Comparison of ENCODE assay signal across 21 cellular contexts in the genomic region with DNA sequence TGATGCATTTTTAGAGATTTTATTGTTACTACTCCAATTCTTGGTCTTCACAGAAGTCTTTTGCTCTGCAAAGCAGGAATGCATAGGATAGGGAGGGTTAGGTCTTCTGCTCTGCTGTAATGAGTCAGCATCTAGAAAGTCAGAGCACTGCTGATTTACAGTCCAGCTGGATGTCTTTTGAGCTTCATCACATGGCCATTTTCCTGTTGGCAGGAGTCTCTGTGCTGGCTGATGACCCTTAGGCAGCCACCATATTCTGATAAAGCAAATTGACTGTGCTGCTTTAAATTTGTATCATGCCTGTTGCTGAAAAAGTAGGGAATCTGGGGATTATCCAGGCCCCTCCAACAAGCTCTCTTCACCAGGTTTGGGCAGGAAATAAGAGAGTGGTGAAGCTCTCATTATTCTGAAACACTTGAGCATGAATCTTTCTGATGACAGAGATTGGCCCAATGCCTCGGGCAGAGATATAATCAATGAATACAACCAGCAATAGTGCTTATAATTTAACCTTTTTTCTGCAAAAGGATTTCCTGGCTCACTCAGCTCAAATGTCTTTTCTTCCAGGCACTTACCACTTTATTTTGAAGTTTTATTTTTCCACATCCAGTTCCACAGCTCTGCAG. TPM values are rescaled to one million over a fixed set of nuclear protein-coding genes. Genes with fewer than 3 reads are reported as not detected.
DNase-seq lines count a peak whose midpoint lies in the region; ATAC-seq and TF ChIP-seq lines count a peak whose summit lies in the region.
"Had no signal": no experiment of that assay in that cellular context is flagged by ENCODE, and none has a peak within 500 bp of the region (broad histone marks: within the 10 kb centered on the region; RNA-seq: fewer than 3 reads in every experiment).

No MANE protein-coding gene starts in this region.

- 43 to 69% (median 50%) methylated on average over 1 of the region's 1 CpG for whole genome bisulfite sequencing in stomach, 5 donors

- no peak for TF ChIP-seq CTCF in brain microvascular endothelial cell (IDR thresholded peaks at IDR 0.05; ENCODE audit: low read depth, low read length, missing control alignments)
- no peak for TF ChIP-seq CTCF in stomach (IDR thresholded peaks at IDR 0.05)

- H3K4me1 ChIP-seq in stomach = peaks cover 4 to 12% (median 7%) of the 10 kb centered on the region in 4 donors
- H3K4me1 ChIP-seq: prostate gland, transverse colon had no signal

- no peaks in the 10 kb centered on the region for H3K36me3 ChIP-seq in brain microvascular endothelial cell (replicated peaks)
- no peaks in the 10 kb centered on the region for H3K36me3 ChIP-seq in stomach
- H3K36me3 ChIP-seq: prostate gland, transverse colon had no signal

- H3K27ac ChIP-seq in brain microvascular endothelial cell (no peak overlapping the region), stomach (no peak overlapping the region)
- H3K27ac ChIP-seq: coronary artery, KMS-11, prostate gland, transverse colon had no signal

- peak; percentile 30 for ATAC-seq in left lobe of liver
- ATAC-seq: stimulated activated effector memory CD8-positive, alpha-beta T cell treated with anti-CD3 and anti-CD28 coated beads, Interleukin-12 subunit alpha, Interleukin-12 subunit beta, amount 100 ng/mL, for 72 hours had no signal

- intact Hi-C loops in stomach (cut with DNase I; ENCODE audit: low total_unique reads) = no loop called here

- no peak for TF ChIP-seq POLR2A in stomach (IDR thresholded peaks at IDR 0.05)

- no peak for TF ChIP-seq EP300 in stomach (IDR thresholded peaks at IDR 0.05)

- in situ Hi-C loops in Caki2 (cut with HindIII; ENCODE audit: low pct_unique_long_range_greater_than_20kb, low sequenced_read_pairs) (no loop called here), brain microvascular endothelial cell (cut with HindIII; ENCODE audit: low pct_ligation_motif_present, low sequenced_read_pairs) (no loop called here)

- H3K27me3 ChIP-seq in brain microvascular endothelial cell (replicated peaks) (no peaks in the 10 kb centered on the region), stomach (no peaks in the 10 kb centered on the region)
- H3K27me3 ChIP-seq: transverse colon had no signal

- H3K9me3 ChIP-seq in stomach = peaks cover 0 to 11% (median 8%) of the 10 kb centered on the region in 4 donors
- H3K9me3 ChIP-seq: prostate gland, transverse colon had no signal

- DNase-seq in Caki2 (ENCODE audit: low read depth) (peak; percentile 8), HT1080 (ENCODE audit: low read depth) (peak; percentile 47), brain microvascular endothelial cell (peak; percentile 30), left lobe of liver (ENCODE audit: low spot score) (no peak), DMS114 treated with DMSO at 0.1 percent for 48 hours (lab: John Stamatoyannopoulos, UW; ENCODE audit: unreplicated experiment) (no peak), stomach (no peak), NCI-H510A (lab: John Stamatoyannopoulos, UW) (no peak)
- no peak for DNase-seq in activated CD4-positive, alpha-beta T cell treated with anti-CD3 and anti-CD28 coated beads for 1 hour
- DNase-seq: activated B cell treated with CpG ODN at 0.5 μM for 24 hours; activated effector memory CD4-positive, alpha-beta T cell treated with anti-CD3 and anti-CD28 coated beads, Interleukin-2, amount 50 U/mL, for 16 hours; AML-193; mammary epithelial cell; NCI-H1105 treated with DMSO at 0.1 percent for 48 hours; NCI-H2171 treated with DMSO at 0.1 percent for 48 hours; nephron progenitor cell; stimulated activated CD4-positive, alpha-beta T cell treated with anti-CD3 and anti-CD28 coated beads, Interleukin-12 subunit alpha, Interleukin-12 subunit beta, amount 100 ng/mL, for 4 hours; transverse colon had no signal

- H3K4me3 ChIP-seq in brain microvascular endothelial cell (ENCODE audit: low read depth, low read length) (no peak overlapping the region), stomach (no peak overlapping the region)
- H3K4me3 ChIP-seq: coronary artery, prostate gland, transverse colon had no signal

RNA-seq across cellular contexts. Expression of a gene that starts 9.7 kb away (rescaled TPM):
- 25.3 and 36.1 TPM in 2 replicates for total RNA-seq in Caki2 (2014; rRNA removed; shearing (Covaris generic); ENCODE audit: low replicate concordance)
- total RNA-seq in HT1080 (2014; rRNA removed; shearing (Covaris generic)) = 34.1 and 35.2 TPM in 2 replicates
- polyA plus RNA-seq in HT1080 (2015; cell fraction: cytosol; rRNA removed) = 30.3 and 39.6 TPM in 2 replicates
- 68.2 and 83.2 TPM in 2 replicates for polyA plus RNA-seq in HT1080 (2015; cell fraction: nucleus; rRNA removed)
- total RNA-seq in left lobe of liver = 20.4 TPM
- 100 to 1,000 TPM in 3 of 5 donors, 10 to 100 TPM in 2; 43.7 to 864 (median 119) TPM for total RNA-seq in stomach
- 10 to 100 TPM; 16.4 to 38.2 (median 28.4) TPM for polyA plus RNA-seq in stomach

Comparison
In these comparisons a context has a peak if more than half of its experiments do, and no peak if none do; other contexts are left out.
1. DNase-seq: peak in Caki2 (single experiment), HT1080 (single experiment) and brain microvascular endothelial cell (single experiment); none in left lobe of liver (single experiment), activated CD4-positive, alpha-beta T cell treated with anti-CD3 and anti-CD28 coated beads for 1 hour (single experiment), DMS114 treated with DMSO at 0.1 percent for 48 hours (single experiment), stomach (single experiment) and NCI-H510A (single experiment).